Comparison of ENCODE assay signal across 20 cellular contexts in the genomic region with DNA sequence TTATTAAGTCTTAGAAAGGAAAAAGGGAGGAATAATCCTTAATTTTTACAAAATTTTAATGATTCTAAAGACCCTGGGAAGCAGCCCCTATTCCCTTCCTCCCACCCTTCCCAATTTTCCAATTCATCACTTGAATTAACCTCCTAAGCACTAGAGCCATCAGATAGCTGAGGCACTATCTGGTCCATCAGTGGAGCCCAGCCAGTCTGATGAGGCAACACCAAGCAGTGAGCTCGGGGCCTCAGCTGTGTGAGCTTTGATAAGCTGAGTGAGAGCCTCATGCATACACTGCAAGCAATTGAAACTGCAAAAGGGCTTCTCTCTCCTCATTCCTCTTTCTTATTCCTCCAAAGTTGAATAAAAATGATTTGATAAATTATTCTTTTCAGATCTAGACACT. TPM values are rescaled to one million over a fixed set of nuclear protein-coding genes. Genes with fewer than 3 reads are reported as not detected.
"Had no signal": no experiment of that assay in that cellular context is flagged by ENCODE, and none has a peak within 500 bp of the region (broad histone marks: within the 10 kb centered on the region; RNA-seq: fewer than 3 reads in every experiment).

No MANE protein-coding gene starts in this region.

- H3K27me3 Mint-ChIP-seq: activated CD4-positive, alpha-beta memory T cell treated with anti-CD3 and anti-CD28 coated beads, Interleukin-2, amount 10 ng/mL, durations not matched to agents 7 days and 5 days; activated naive CD4-positive, alpha-beta T cell treated with anti-CD3 and anti-CD28 coated beads, Interleukin-2, amount 10 ng/mL, durations not matched to agents 7 days and 5 days; activated T-cell treated with anti-CD3 and anti-CD28 coated beads, Interleukin-2, amount 50 U/mL, for 24 hours; T-cell had no signal

- H3K4me1 Mint-ChIP-seq: activated CD4-positive, alpha-beta memory T cell treated with anti-CD3 and anti-CD28 coated beads, Interleukin-2, amount 10 ng/mL, durations not matched to agents 7 days and 5 days; activated naive CD4-positive, alpha-beta T cell treated with anti-CD3 and anti-CD28 coated beads, Interleukin-2, amount 10 ng/mL, durations not matched to agents 7 days and 5 days; natural killer cell; T-cell had no signal

- H3K4me3 ChIP-seq: esophagus squamous epithelium, suprapubic skin had no signal

- H3K27ac ChIP-seq: esophagus squamous epithelium, suprapubic skin, VCaP had no signal

- H3K36me3 ChIP-seq: esophagus squamous epithelium, suprapubic skin had no signal

- H3K27me3 ChIP-seq: esophagus squamous epithelium, suprapubic skin had no signal

- DNase-seq: activated CD4-positive, alpha-beta memory T cell treated with anti-CD3 and anti-CD28 coated beads, Interleukin-2, amount 10 ng/mL, durations not matched to agents 7 days and 5 days; activated naive CD4-positive, alpha-beta T cell treated with anti-CD3 and anti-CD28 coated beads, Interleukin-2, amount 10 ng/mL, durations not matched to agents 7 days and 5 days; activated T-cell treated with anti-CD3 and anti-CD28 coated beads, Interleukin-2, amount 50 U/mL, for 24 hours; esophagus squamous epithelium; left colon; natural killer cell; stimulated activated CD4-positive, alpha-beta T cell treated with anti-CD3 and anti-CD28 coated beads, Interleukin-15, amount 100 ng/mL, for 24 hours; stimulated activated CD4-positive, alpha-beta T cell treated with anti-CD3 and anti-CD28 coated beads, Interleukin-4, amount 100 ng/mL, for 1 hour; stimulated activated naive CD4-positive, alpha-beta T cell treated with Interleukin-2 at 50 U/mL for 16 hours; T-cell; T1000; trophoblast cell had no signal

- H3K27ac Mint-ChIP-seq: activated CD4-positive, alpha-beta memory T cell treated with anti-CD3 and anti-CD28 coated beads, Interleukin-2, amount 10 ng/mL, durations not matched to agents 7 days and 5 days; activated naive CD4-positive, alpha-beta T cell treated with anti-CD3 and anti-CD28 coated beads, Interleukin-2, amount 10 ng/mL, durations not matched to agents 7 days and 5 days; activated T-cell treated with anti-CD3 and anti-CD28 coated beads, Interleukin-2, amount 50 U/mL, for 24 hours; natural killer cell; T-cell had no signal

- H3K9me3 ChIP-seq: esophagus squamous epithelium, suprapubic skin had no signal

- H3K36me3 Mint-ChIP-seq: activated naive CD4-positive, alpha-beta T cell treated with anti-CD3 and anti-CD28 coated beads, Interleukin-2, amount 10 ng/mL, durations not matched to agents 7 days and 5 days; natural killer cell; T-cell had no signal

- H3K9me3 Mint-ChIP-seq: activated naive CD4-positive, alpha-beta T cell treated with anti-CD3 and anti-CD28 coated beads, Interleukin-2, amount 10 ng/mL, durations not matched to agents 7 days and 5 days had no signal

- H3K4me1 ChIP-seq: esophagus squamous epithelium, suprapubic skin had no signal

- H3K4me3 Mint-ChIP-seq: activated CD4-positive, alpha-beta memory T cell treated with anti-CD3 and anti-CD28 coated beads, Interleukin-2, amount 10 ng/mL, durations not matched to agents 7 days and 5 days; activated naive CD4-positive, alpha-beta T cell treated with anti-CD3 and anti-CD28 coated beads, Interleukin-2, amount 10 ng/mL, durations not matched to agents 7 days and 5 days; activated T-cell treated with anti-CD3 and anti-CD28 coated beads, Interleukin-2, amount 50 U/mL, for 24 hours; natural killer cell; T-cell had no signal

- ATAC-seq: left colon, natural killer cell, T-cell had no signal

RNA-seq across cellular contexts. Expression of gene TUSC7, which starts 31.9 kb away (rescaled TPM):
- total RNA-seq: activated CD4-positive, alpha-beta memory T cell treated with anti-CD3 and anti-CD28 coated beads, Interleukin-2, amount 10 ng/mL, durations not matched to agents 7 days and 5 days; esophagus squamous epithelium; fibroblast of villous mesenchyme; left colon; lung microvascular endothelial cell; natural killer cell; posterior vena cava; SK-MEL-5; skeletal muscle tissue; suprapubic skin; T-cell had no signal
- polyA plus RNA-seq: adipose tissue had no signal
